In the genomic region with DNA sequence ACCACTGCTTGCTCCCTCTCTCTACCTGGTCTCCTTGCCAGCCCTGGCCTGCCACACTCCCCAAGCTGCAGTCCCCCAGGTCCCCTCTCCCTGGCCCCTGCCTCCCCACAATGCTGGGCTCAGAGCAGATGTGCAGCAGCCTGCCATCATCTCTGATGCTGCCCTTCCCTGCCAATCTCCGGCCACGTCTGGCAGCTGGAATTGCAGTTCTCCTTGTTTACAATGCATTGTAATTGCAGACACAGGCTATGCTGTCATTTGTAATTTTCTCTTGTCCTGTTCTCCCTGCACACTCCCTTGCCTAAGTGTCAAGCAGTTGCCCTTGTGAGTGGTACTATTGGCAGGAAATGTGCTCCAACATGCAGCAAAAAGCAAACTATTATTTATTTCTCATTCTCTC, we compare ENCODE assay signal across 21 cellular contexts.
DNase-seq lines count a peak whose midpoint lies in the region; ATAC-seq, FAIRE-seq and TF ChIP-seq lines count a peak whose summit lies in the region.
"Had no signal": no experiment of that assay in that cellular context is flagged by ENCODE, and none has a peak within 500 bp of the region (broad histone marks: within the 10 kb centered on the region; RNA-seq: fewer than 3 reads in every experiment).

No MANE protein-coding gene starts in this region.

- no peak overlapping the region for H3K4me3 ChIP-seq in neural cell (ENCODE audit: low read length)
- H3K4me3 ChIP-seq: BLaER1, Peyer's patch had no signal

- ATAC-seq in GM21381 (IDR thresholded peaks at IDR 0.05; ENCODE audit: unreplicated experiment), result no peak
- ATAC-seq: CD8-positive, alpha-beta T cell; Right ventricle myocardium inferior had no signal

- H3K27me3 ChIP-seq in neural cell (ENCODE audit: insufficient read depth, low read depth, low read length), result no peaks in the 10 kb centered on the region
- H3K27me3 ChIP-seq: BLaER1, Peyer's patch had no signal

- H3K9ac ChIP-seq in neural cell (ENCODE audit: low read length), result no peak overlapping the region
- H3K9ac ChIP-seq: BLaER1 had no signal

- TF ChIP-seq CTCF in neural cell (IDR thresholded peaks at IDR 0.05; ENCODE audit: poor library complexity, severe bottlenecking), result no peak

- H3K36me3 ChIP-seq in neural cell (ENCODE audit: insufficient read depth, low read length), result no peaks in the 10 kb centered on the region
- H3K36me3 ChIP-seq: BLaER1, Peyer's patch had no signal

- FAIRE-seq in frontal cortex (lab: Jason Lieb, UNC), result no peak
- FAIRE-seq: D721Med, G401.6 had no signal

- no peaks in the 10 kb centered on the region for H3K9me3 ChIP-seq in neural cell (ENCODE audit: low read length)
- H3K9me3 ChIP-seq: BLaER1, Peyer's patch had no signal

- H3K27ac ChIP-seq in cingulate gyrus (ENCODE audit: low read depth, low read length), result peak overlapping the region; percentile 95
- H3K27ac ChIP-seq in neural cell (ENCODE audit: low read length), result peak overlapping the region; percentile 21
- H3K27ac ChIP-seq: BLaER1, Peyer's patch had no signal

- TF ChIP-seq EP300 in neural cell (conservative IDR thresholded peaks at IDR 0.05; ENCODE audit: poor library complexity, severe bottlenecking), result no peak

- H3K79me2 ChIP-seq in neural cell (replicated peaks; ENCODE audit: insufficient read depth, low read length), result no peaks in the 10 kb centered on the region

- no peaks in the 10 kb centered on the region for H3F3A ChIP-seq in neural cell (ENCODE audit: insufficient read depth, low read length, poor library complexity, severe bottlenecking)

- H3K9me2 ChIP-seq in neural cell (ENCODE audit: insufficient read depth, low read length), result no peaks in the 10 kb centered on the region

- H4K20me1 ChIP-seq in neural cell (ENCODE audit: insufficient read depth), result no peaks in the 10 kb centered on the region
- H4K20me1 ChIP-seq: BLaER1 had no signal

- no peak for TF ChIP-seq RAD21 in neural cell (conservative IDR thresholded peaks at IDR 0.05)

- H2AFZ ChIP-seq in neural cell (ENCODE audit: low read depth, low read length), result no peak overlapping the region

- peak; percentile 90 for DNase-seq in NCI-H2227 (lab: John Stamatoyannopoulos, UW; ENCODE audit: unreplicated experiment)
- no peak for DNase-seq in NCI-H2227 treated with DMSO at 0.1 percent for 48 hours (lab: John Stamatoyannopoulos, UW)
- DNase-seq in stimulated activated CD8-positive, alpha-beta memory T cell treated with anti-CD3 and anti-CD28 coated beads, Interleukin-4, amount 100 ng/mL, for 48 hours, result no peak
- DNase-seq in frontal cortex (ENCODE audit: low spot score in 2 of 2), result no peak
- DNase-seq in NCI-H82 (lab: John Stamatoyannopoulos, UW), result no peak
- DNase-seq: CD8-positive, alpha-beta T cell; DND-41; IMR-90; Karpas-422; MM.1S; NCI-H1092 treated with DMSO at 0.1 percent for 48 hours; NCI-H1930; NCI-H446 treated with DMSO at 0.1 percent for 48 hours; Peyer's patch had no signal

- no peak overlapping the region for H3K4me2 ChIP-seq in neural cell (ENCODE audit: low read length)
- H3K4me2 ChIP-seq: BLaER1 had no signal

TF ChIP-seq in neural cell, 6 proteins besides CTCF, POLR2A, EP300 and RAD21:
- TF ChIP-seq TAF1 (IDR thresholded peaks at IDR 0.05; ENCODE audit: low read depth) (no peak), MXI1 (conservative IDR thresholded peaks at IDR 0.05; ENCODE audit: poor library complexity, severe bottlenecking) (no peak), SMC3 (conservative IDR thresholded peaks at IDR 0.05; ENCODE audit: poor library complexity) (no peak), EZH2 (IDR thresholded peaks at IDR 0.05; ENCODE audit: borderline replicate concordance, insufficient read depth, low read length, poor library complexity, severe bottlenecking) (no peak), POLR2AphosphoS5 (IDR thresholded peaks at IDR 0.05) (peak; percentile 12)
- TF ChIP-seq, protein P1, sequence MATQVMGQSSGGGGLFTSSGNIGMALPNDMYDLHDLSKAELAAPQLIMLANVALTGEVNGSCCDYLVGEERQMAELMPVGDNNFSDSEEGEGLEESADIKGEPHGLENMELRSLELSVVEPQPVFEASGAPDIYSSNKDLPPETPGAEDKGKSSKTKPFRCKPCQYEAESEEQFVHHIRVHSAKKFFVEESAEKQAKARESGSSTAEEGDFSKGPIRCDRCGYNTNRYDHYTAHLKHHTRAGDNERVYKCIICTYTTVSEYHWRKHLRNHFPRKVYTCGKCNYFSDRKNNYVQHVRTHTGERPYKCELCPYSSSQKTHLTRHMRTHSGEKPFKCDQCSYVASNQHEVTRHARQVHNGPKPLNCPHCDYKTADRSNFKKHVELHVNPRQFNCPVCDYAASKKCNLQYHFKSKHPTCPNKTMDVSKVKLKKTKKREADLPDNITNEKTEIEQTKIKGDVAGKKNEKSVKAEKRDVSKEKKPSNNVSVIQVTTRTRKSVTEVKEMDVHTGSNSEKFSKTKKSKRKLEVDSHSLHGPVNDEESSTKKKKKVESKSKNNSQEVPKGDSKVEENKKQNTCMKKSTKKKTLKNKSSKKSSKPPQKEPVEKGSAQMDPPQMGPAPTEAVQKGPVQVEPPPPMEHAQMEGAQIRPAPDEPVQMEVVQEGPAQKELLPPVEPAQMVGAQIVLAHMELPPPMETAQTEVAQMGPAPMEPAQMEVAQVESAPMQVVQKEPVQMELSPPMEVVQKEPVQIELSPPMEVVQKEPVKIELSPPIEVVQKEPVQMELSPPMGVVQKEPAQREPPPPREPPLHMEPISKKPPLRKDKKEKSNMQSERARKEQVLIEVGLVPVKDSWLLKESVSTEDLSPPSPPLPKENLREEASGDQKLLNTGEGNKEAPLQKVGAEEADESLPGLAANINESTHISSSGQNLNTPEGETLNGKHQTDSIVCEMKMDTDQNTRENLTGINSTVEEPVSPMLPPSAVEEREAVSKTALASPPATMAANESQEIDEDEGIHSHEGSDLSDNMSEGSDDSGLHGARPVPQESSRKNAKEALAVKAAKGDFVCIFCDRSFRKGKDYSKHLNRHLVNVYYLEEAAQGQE (IDR thresholded peaks at IDR 0.05; ENCODE audit: borderline replicate concordance), result no peak
